In the genomic region with DNA sequence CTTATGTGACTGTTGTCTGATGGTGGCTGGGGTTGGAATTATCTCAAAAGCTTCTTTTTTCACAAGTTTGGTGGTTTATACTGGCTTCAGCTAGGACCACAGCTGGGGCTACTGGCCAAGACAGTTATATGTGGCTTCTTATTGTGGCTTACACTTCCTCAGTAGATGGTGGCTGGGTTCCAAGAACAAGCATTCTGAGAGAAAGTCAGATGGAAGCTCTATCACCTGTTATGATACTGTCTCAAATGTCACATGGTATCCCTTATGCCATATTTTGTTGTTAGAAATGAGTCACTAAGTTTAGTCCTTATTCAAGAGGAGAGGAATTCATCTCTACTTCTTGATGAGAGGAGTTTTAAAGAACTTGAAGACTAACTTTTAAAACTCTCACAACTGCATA, we compare ENCODE assay signal across 8 cellular contexts. TPM values are rescaled to one million over a fixed set of nuclear protein-coding genes. Genes with fewer than 3 reads are reported as not detected.
DNase-seq lines count a peak whose midpoint lies in the region; ATAC-seq and TF ChIP-seq lines count a peak whose summit lies in the region.

No MANE protein-coding gene starts in this region.

- in situ Hi-C loops in ACHN (cut with HindIII; ENCODE audit: low pct_ligation_motif_present, low pct_unique_long_range_greater_than_20kb, low sequenced_read_pairs) = no loop called here

- DNase-seq in activated CD4-positive, CD25-positive, alpha-beta regulatory T cell (lab: John Stamatoyannopoulos, UW) = no peak
- DNase-seq in NB4 (ENCODE audit: low read depth) (peak; percentile 59), mucosa of descending colon (peak in 1 of 3 donors; percentile 14), NCI-H526 (lab: John Stamatoyannopoulos, UW) (no peak), ACHN (no peak)
- no peak for DNase-seq in activated CD8-positive, alpha-beta memory T cell treated with anti-CD3 and anti-CD28 coated beads, Interleukin-2, amount 50 U/mL, for 48 hours

- H3K36me3 ChIP-seq in mucosa of descending colon (ENCODE audit: low read depth) = no peaks in the 10 kb centered on the region

- no peak for TF ChIP-seq CTCF in NB4 (IDR thresholded peaks at IDR 0.05; ENCODE audit: low read depth, low read length)
- no peak for TF ChIP-seq CTCF in mucosa of descending colon (IDR thresholded peaks at IDR 0.05)

- H3K4me3 ChIP-seq in NB4 (ENCODE audit: low read depth, low read length) (no peak overlapping the region), mucosa of descending colon (no peak overlapping the region)

- peak; percentile 78 to 85 for ATAC-seq in activated CD4-positive, CD25-positive, alpha-beta regulatory T cell treated with anti-CD3 and anti-CD28 coated beads, Interleukin-2, amount 50 U/mL, for 24 hours
- ATAC-seq in HG02678 (IDR thresholded peaks at IDR 0.05; ENCODE audit: unreplicated experiment) (peak; percentile 96), mucosa of descending colon (peak; percentile 45)

- intact Hi-C loops in mucosa of descending colon (cut with DNase I, micrococcal nuclease) = no loop called here

- no peak for TF ChIP-seq POLR2A in NB4 (IDR thresholded peaks at IDR 0.05; ENCODE audit: extremely low read depth, insufficient read length)

- no peaks in the 10 kb centered on the region for H3K9me3 ChIP-seq in mucosa of descending colon

- no peaks in the 10 kb centered on the region for H3K4me1 ChIP-seq in mucosa of descending colon (ENCODE audit: low read depth)

RNA-seq across cellular contexts. Expression of gene NDFIP2, which starts 41.6 kb away (rescaled TPM):
- 100 to 1,000 TPM in 2 of 3 donors, 10 to 100 TPM in 1; 64.9 to 141 (median 136) TPM for total RNA-seq in mucosa of descending colon

Comparison
In these comparisons a context has a peak if more than half of its experiments do, and no peak if none do; other contexts are left out.
1. ATAC-seq: peak in every context shown above with its lines; median percentile 96 in HG02678; 82 in activated CD4-positive, CD25-positive, alpha-beta regulatory T cell treated with anti-CD3 and anti-CD28 coated beads, Interleukin-2, amount 50 U/mL, for 24 hours; 45 in mucosa of descending colon.